Comparison of ENCODE assay signal across 1 cellular context in genomic region chr11:94568200-94568599, GRCh38.
TF ChIP-seq lines count a peak whose summit lies in the region.

No MANE protein-coding gene starts in this region.

TF ChIP-seq in K562, 482 proteins besides CTCF, POLR2A, EP300 and RAD21:
- TF ChIP-seq NFE2 (IDR thresholded peaks at IDR 0.05; ENCODE audit: low read depth) (peak; percentile 32; the same call in 1 of the 2 replicates), ZBTB1 (CRISPR knock-in tag; IDR thresholded peaks at IDR 0.05; ENCODE audit: borderline replicate concordance, low read depth) (no peak)
- TF ChIP-seq, protein P1, sequence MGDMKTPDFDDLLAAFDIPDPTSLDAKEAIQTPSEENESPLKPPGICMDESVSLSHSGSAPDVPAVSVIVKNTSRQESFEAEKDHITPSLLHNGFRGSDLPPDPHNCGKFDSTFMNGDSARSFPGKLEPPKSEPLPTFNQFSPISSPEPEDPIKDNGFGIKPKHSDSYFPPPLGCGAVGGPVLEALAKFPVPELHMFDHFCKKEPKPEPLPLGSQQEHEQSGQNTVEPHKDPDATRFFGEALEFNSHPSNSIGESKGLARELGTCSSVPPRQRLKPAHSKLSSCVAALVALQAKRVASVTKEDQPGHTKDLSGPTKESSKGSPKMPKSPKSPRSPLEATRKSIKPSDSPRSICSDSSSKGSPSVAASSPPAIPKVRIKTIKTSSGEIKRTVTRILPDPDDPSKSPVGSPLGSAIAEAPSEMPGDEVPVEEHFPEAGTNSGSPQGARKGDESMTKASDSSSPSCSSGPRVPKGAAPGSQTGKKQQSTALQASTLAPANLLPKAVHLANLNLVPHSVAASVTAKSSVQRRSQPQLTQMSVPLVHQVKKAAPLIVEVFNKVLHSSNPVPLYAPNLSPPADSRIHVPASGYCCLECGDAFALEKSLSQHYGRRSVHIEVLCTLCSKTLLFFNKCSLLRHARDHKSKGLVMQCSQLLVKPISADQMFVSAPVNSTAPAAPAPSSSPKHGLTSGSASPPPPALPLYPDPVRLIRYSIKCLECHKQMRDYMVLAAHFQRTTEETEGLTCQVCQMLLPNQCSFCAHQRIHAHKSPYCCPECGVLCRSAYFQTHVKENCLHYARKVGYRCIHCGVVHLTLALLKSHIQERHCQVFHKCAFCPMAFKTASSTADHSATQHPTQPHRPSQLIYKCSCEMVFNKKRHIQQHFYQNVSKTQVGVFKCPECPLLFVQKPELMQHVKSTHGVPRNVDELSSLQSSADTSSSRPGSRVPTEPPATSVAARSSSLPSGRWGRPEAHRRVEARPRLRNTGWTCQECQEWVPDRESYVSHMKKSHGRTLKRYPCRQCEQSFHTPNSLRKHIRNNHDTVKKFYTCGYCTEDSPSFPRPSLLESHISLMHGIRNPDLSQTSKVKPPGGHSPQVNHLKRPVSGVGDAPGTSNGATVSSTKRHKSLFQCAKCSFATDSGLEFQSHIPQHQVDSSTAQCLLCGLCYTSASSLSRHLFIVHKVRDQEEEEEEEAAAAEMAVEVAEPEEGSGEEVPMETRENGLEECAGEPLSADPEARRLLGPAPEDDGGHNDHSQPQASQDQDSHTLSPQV (IDR thresholded peaks at IDR 0.05) = 0 out of 2 replicates have a peak, but pooled peaks have one; percentile 22
